Comparison of ENCODE assay signal across 15 cellular contexts in the genomic region with DNA sequence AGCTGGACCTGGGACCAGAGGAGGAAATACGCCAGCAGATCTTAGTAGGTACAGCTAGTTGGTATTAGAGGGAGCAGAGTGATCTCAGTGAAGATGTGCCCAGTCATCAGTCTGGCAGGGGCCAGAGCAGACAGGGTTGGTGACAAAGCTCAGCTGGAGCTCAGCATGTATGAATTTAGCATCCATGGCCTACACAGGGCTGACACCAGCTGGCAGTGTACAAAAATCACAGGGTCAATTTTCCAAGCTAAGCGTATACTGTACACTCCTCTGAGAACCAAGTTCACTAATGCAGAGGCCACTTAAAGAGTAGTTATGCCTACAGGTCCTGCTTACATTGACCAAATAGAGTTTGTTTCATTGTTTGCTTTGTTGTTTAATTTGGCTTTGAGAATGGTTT.
A peak's percentile ranks its signal among the peaks of the same experiment; 100 is the strongest.
DNase-seq lines count a peak whose midpoint lies in the region; ATAC-seq and TF ChIP-seq lines count a peak whose summit lies in the region.
"Had no signal": no experiment of that assay in that cellular context is flagged by ENCODE, and none has a peak within 500 bp of the region (broad histone marks: within the 10 kb centered on the region; RNA-seq: fewer than 3 reads in every experiment).

No MANE protein-coding gene starts in this region.

- H3K4me2 ChIP-seq in MM.1S (ENCODE audit: low read depth, low read length): no peak overlapping the region

- H3K36me3 Mint-ChIP-seq in natural killer cell treated with Interleukin-12 subunit alpha and Interleukin-12 subunit beta and Interleukin-15 and Interleukin-18, amount 100 ng/mL, for 72 hours: no peaks in the 10 kb centered on the region
- H3K36me3 Mint-ChIP-seq in natural killer cell: no peaks in the 10 kb centered on the region
- H3K36me3 Mint-ChIP-seq in activated T-cell treated with anti-CD3 and anti-CD28 coated beads, Interleukin-2, amount 50 U/mL, for 72 hours (ENCODE audit: insufficient read depth in 2 of 2): no peaks in the 10 kb centered on the region

- H3K4me3 Mint-ChIP-seq in natural killer cell treated with Interleukin-12 subunit alpha and Interleukin-12 subunit beta and Interleukin-15 and Interleukin-18, amount 100 ng/mL, for 72 hours: no peak overlapping the region
- no peak overlapping the region for H3K4me3 Mint-ChIP-seq in natural killer cell
- H3K4me3 Mint-ChIP-seq in activated T-cell treated with anti-CD3 and anti-CD28 coated beads, Interleukin-2, amount 50 U/mL, for 72 hours: no peak overlapping the region

- H3K9me3 Mint-ChIP-seq in natural killer cell treated with Interleukin-12 subunit alpha and Interleukin-12 subunit beta and Interleukin-15 and Interleukin-18, amount 100 ng/mL, for 72 hours: no peaks in the 10 kb centered on the region
- peaks cover 0 to 2% of the 10 kb centered on the region in 2 donors for H3K9me3 Mint-ChIP-seq in natural killer cell
- no peaks in the 10 kb centered on the region for H3K9me3 Mint-ChIP-seq in activated T-cell treated with anti-CD3 and anti-CD28 coated beads, Interleukin-2, amount 50 U/mL, for 72 hours

- H3K4me1 ChIP-seq in MM.1S (ENCODE audit: low read length): no peaks in the 10 kb centered on the region
- H3K4me1 ChIP-seq: BE2C, uterus had no signal

- H3K27ac ChIP-seq in layer of hippocampus (ENCODE audit: low read depth, low read length) (peak overlapping the region; percentile 81), MM.1S (ENCODE audit: low read length) (no peak overlapping the region)
- H3K27ac ChIP-seq: SK-N-MC, skin epidermis, uterus had no signal

- no peaks in the 10 kb centered on the region for H3K27me3 Mint-ChIP-seq in natural killer cell treated with Interleukin-12 subunit alpha and Interleukin-12 subunit beta and Interleukin-15 and Interleukin-18, amount 100 ng/mL, for 72 hours
- peaks cover 9 to 12% of the 10 kb centered on the region in 2 donors for H3K27me3 Mint-ChIP-seq in natural killer cell (ENCODE audit: low read depth in 2 of 2)
- H3K27me3 Mint-ChIP-seq in activated T-cell treated with anti-CD3 and anti-CD28 coated beads, Interleukin-2, amount 50 U/mL, for 72 hours (ENCODE audit: low read depth): peaks cover 2% of the 10 kb centered on the region

- no peaks in the 10 kb centered on the region for H3K36me3 ChIP-seq in MM.1S (replicated peaks; ENCODE audit: insufficient read depth, low read length)
- H3K36me3 ChIP-seq: BE2C, uterus had no signal

- no peak overlapping the region for H3K4me3 ChIP-seq in MM.1S (ENCODE audit: low read length)
- H3K4me3 ChIP-seq: SK-N-MC, skin epidermis, uterus had no signal

- no peaks in the 10 kb centered on the region for H3K9me2 ChIP-seq in MM.1S (replicated peaks; ENCODE audit: insufficient read depth, low read length)

- DNase-seq in natural killer cell treated with Interleukin-12 subunit alpha and Interleukin-12 subunit beta and Interleukin-15 and Interleukin-18, amount 100 ng/mL, for 72 hours (ENCODE audit: low spot score): no peak
- no peak for DNase-seq in natural killer cell
- peak; percentile 8 for DNase-seq in RPMI8226
- no peak for DNase-seq in MM.1S
- no peak for DNase-seq in GM03348 (ENCODE audit: low spot score)
- no peak for DNase-seq in activated T-cell treated with anti-CD3 and anti-CD28 coated beads, Interleukin-2, amount 50 U/mL, for 72 hours
- DNase-seq: activated CD4-positive, alpha-beta T cell treated with anti-CD3 and anti-CD28 coated beads for 4 hours; activated effector memory CD4-positive, alpha-beta T cell treated with Interleukin-2 at 50 U/mL for 16 hours; BE2C; NCI-H2029; uterus had no signal

- peak; percentile 11 to 31 for ATAC-seq in natural killer cell treated with Interleukin-12 subunit alpha and Interleukin-12 subunit beta and Interleukin-15 and Interleukin-18, amount 100 ng/mL, for 72 hours
- no peak for ATAC-seq in natural killer cell
- ATAC-seq in GM18861 (IDR thresholded peaks at IDR 0.05; ENCODE audit: unreplicated experiment): no peak
- ATAC-seq in activated T-cell treated with anti-CD3 and anti-CD28 coated beads, Interleukin-2, amount 50 U/mL, for 72 hours (replicated peaks in 1 of 2): no peak

- H4K20me1 ChIP-seq in MM.1S (ENCODE audit: insufficient read depth, low read length): no peaks in the 10 kb centered on the region

- H3K4me1 Mint-ChIP-seq in natural killer cell treated with Interleukin-12 subunit alpha and Interleukin-12 subunit beta and Interleukin-15 and Interleukin-18, amount 100 ng/mL, for 72 hours (ENCODE audit: low read depth in 2 of 2): no peaks in the 10 kb centered on the region
- H3K4me1 Mint-ChIP-seq in natural killer cell: no peaks in the 10 kb centered on the region
- no peaks in the 10 kb centered on the region for H3K4me1 Mint-ChIP-seq in activated T-cell treated with anti-CD3 and anti-CD28 coated beads, Interleukin-2, amount 50 U/mL, for 72 hours (ENCODE audit: low read depth)

- no peaks in the 10 kb centered on the region for H3K9me3 ChIP-seq in MM.1S (replicated peaks; ENCODE audit: insufficient read depth, low read length)
- H3K9me3 ChIP-seq: BE2C, uterus had no signal

- no peak for TF ChIP-seq CTCF in natural killer cell (IDR thresholded peaks at IDR 0.05)
- TF ChIP-seq CTCF in MM.1S (IDR thresholded peaks at IDR 0.05; ENCODE audit: low read length): no peak

- no peak overlapping the region for H3K27ac Mint-ChIP-seq in natural killer cell treated with Interleukin-12 subunit alpha and Interleukin-12 subunit beta and Interleukin-15 and Interleukin-18, amount 100 ng/mL, for 72 hours
- no peak overlapping the region for H3K27ac Mint-ChIP-seq in natural killer cell
- no peak overlapping the region for H3K27ac Mint-ChIP-seq in activated T-cell treated with anti-CD3 and anti-CD28 coated beads, Interleukin-2, amount 50 U/mL, for 72 hours

- no peaks in the 10 kb centered on the region for H3K79me2 ChIP-seq in MM.1S (ENCODE audit: low read length)

- intact Hi-C loops in natural killer cell (cut with micrococcal nuclease): no loop called here

- no peaks in the 10 kb centered on the region for H3F3A ChIP-seq in MM.1S (ENCODE audit: insufficient read depth, low read length)

- H3K27me3 ChIP-seq in layer of hippocampus (ENCODE audit: control insufficient read depth, insufficient read depth, low read length): no peaks in the 10 kb centered on the region
- no peaks in the 10 kb centered on the region for H3K27me3 ChIP-seq in MM.1S (replicated peaks; ENCODE audit: insufficient read depth, low read length)
- H3K27me3 ChIP-seq: BE2C, uterus had no signal

- H3K9ac ChIP-seq in MM.1S (ENCODE audit: low read length): no peak overlapping the region

- no peak overlapping the region for H2AFZ ChIP-seq in MM.1S (ENCODE audit: low read length)

Comparison
In these comparisons a context has a peak if more than half of its experiments do, and no peak if none do; other contexts are left out.
1. ATAC-seq: peak in natural killer cell treated with Interleukin-12 subunit alpha and Interleukin-12 subunit beta and Interleukin-15 and Interleukin-18, amount 100 ng/mL, for 72 hours (2 of 2); none in natural killer cell (0 of 3), GM18861 (single experiment) and activated T-cell treated with anti-CD3 and anti-CD28 coated beads, Interleukin-2, amount 50 U/mL, for 72 hours (0 of 2).